Comparison of ENCODE assay signal across 29 cellular contexts in the genomic region with DNA sequence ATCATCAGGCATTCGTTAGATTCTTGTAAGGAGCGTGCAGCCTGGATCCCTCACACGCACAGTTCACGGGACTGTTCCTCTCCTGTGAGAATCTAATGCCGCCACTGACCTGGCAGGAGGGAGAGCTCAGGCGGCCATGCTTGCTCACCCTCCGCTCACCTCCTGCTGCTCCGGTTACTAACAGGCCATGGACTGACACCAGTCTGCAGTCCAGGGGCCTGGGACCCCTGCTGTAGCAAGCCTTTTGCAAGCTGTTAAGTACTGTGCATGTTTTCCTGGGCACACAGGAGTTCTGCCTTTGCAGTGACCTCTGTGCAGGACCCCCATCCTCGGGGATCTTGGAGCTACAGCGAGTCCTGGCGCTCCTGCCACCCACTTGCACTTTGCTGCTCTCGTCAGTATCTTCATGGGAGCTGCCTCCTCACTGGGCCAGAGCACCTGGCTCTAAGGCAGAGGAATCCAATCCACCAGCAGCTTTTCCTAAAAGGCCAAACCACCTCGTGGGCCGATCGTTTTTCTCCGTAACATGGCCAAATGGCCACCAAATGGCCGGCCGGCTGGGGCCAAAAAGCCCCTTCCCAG.
"Had no signal": no experiment of that assay in that cellular context is flagged by ENCODE, and none has a peak within 500 bp of the region (broad histone marks: within the 10 kb centered on the region; RNA-seq: fewer than 3 reads in every experiment).

No MANE protein-coding gene starts in this region.

- H3K4me1 ChIP-seq: body of pancreas, gastrocnemius medialis, uterus had no signal

- H3K27ac ChIP-seq: body of pancreas, cardiac muscle cell, coronary artery, dorsolateral prefrontal cortex, gastrocnemius medialis, hepatocyte, right atrium auricular region, thoracic aorta, uterus had no signal

- H3K79me2 ChIP-seq: hepatocyte had no signal

- H3K4me3 ChIP-seq: body of pancreas, cardiac muscle cell, coronary artery, dorsolateral prefrontal cortex, gastrocnemius medialis, hepatocyte, right atrium auricular region, thoracic aorta, uterus had no signal

- H3K27me3 ChIP-seq: cardiac muscle cell, right atrium auricular region had no signal

- DNase-seq: activated CD4-positive, alpha-beta memory T cell treated with anti-CD3 and anti-CD28 coated beads for 36 hours; activated CD4-positive, alpha-beta T cell treated with anti-CD3 and anti-CD28 coated beads, Interleukin-2, amount 10 ng/mL, durations not matched to agents 24 days and 14 days; activated CD4-positive, CD25-positive, alpha-beta regulatory T cell treated with anti-CD3 and anti-CD28 coated beads, Interleukin-2, amount 50 U/mL, for 72 hours; activated CD8-positive, alpha-beta memory T cell treated with anti-CD3 and anti-CD28 coated beads, Interleukin-2, amount 50 U/mL, for 4 hours; activated T-cell treated with anti-CD3 and anti-CD28 coated beads, Interleukin-2, amount 50 U/mL, for 4 hours; anterior cingulate cortex; body of pancreas; cerebellar nuclear complex; dorsolateral prefrontal cortex; effector memory CD8-positive, alpha-beta T cell; erythroblast; gastrocnemius medialis; glutamatergic neuron; left cardiac atrium; left ventricle myocardium superior; midbrain; naive thymus-derived CD8-positive, alpha-beta T cell; occipital lobe; stimulated activated CD4-positive, alpha-beta T cell treated with anti-CD3 and anti-CD28 coated beads, Interleukin-2, amount 100 ng/mL, for 48 hours; T-helper 2 cell; trophoblast cell; uterus had no signal

- H3K9me3 ChIP-seq: body of pancreas, gastrocnemius medialis, right atrium auricular region, thoracic aorta, uterus had no signal

- H3K4me2 ChIP-seq: hepatocyte had no signal

- H3K36me3 ChIP-seq: cardiac muscle cell, gastrocnemius medialis, right atrium auricular region, thoracic aorta, uterus had no signal

- ATAC-seq: activated naive CD4-positive, alpha-beta T cell treated with anti-CD3 and anti-CD28 coated beads, Interleukin-2, amount 50 U/mL, for 72 hours; activated T-cell treated with anti-CD3 and anti-CD28 coated beads, Interleukin-2, amount 50 U/mL, for 4 hours; activated T-helper 17 cell treated with anti-CD3 and anti-CD28 coated beads, Interleukin-2, amount 50 U/mL, for 72 hours; body of pancreas; effector memory CD8-positive, alpha-beta T cell; gastrocnemius medialis; left cardiac atrium; left ventricle myocardium superior; naive thymus-derived CD8-positive, alpha-beta T cell had no signal

- H2AFZ ChIP-seq: hepatocyte had no signal
